In the genomic region with DNA sequence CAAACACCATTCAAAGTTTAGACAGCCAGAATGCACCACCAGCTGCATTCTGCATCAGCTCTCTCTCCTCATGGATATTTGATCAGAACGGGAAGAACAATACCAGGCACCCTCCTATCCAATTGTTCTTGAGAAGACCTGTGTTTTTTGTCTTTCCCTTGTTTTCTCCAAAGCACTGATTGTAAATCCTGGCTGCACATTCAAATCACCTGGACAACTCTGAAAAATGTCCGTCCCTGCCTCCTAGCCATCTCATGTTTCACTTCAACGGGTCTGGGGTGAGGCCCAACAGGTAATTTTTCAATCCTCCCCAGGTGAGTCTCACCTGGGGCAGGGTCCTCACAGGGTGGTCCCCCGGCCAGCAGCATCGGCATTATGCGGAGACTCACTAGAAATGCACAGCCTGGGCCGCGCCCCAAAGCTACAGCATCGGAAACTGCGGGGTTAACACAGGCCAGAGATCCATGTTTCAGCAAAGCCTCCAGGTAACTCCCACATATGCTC, we compare ENCODE assay signal across 8 cellular contexts. TPM values are rescaled to one million over a fixed set of nuclear protein-coding genes. Genes with fewer than 3 reads are reported as not detected.
A peak's percentile ranks its signal among the peaks of the same experiment; 100 is the strongest.
DNase-seq lines count a peak whose midpoint lies in the region; ATAC-seq and TF ChIP-seq lines count a peak whose summit lies in the region.
"Had no signal": no experiment of that assay in that cellular context is flagged by ENCODE, and none has a peak within 500 bp of the region (broad histone marks: within the 10 kb centered on the region; RNA-seq: fewer than 3 reads in every experiment).

No MANE protein-coding gene starts in this region.

- H3K27ac ChIP-seq in H9 (ENCODE audit: insufficient read length, low read depth, low read length): no peak overlapping the region
- H3K27ac ChIP-seq in skeletal muscle tissue (ENCODE audit: low read depth, low read length): peak overlapping the region; percentile 7

- H2BK120ac ChIP-seq in H9 (ENCODE audit: low read depth, low read length, poor library complexity, severe bottlenecking): no peak overlapping the region

- no peak overlapping the region for H3K18ac ChIP-seq in H9 (ENCODE audit: insufficient read length, low read depth, low read length)

- H3K56ac ChIP-seq in H9 (ENCODE audit: insufficient read length, low read depth, low read length): no peak overlapping the region

- TF ChIP-seq CTCF in H9 (conservative IDR thresholded peaks at IDR 0.05) (no peak), glutamatergic neuron (IDR thresholded peaks at IDR 0.05; ENCODE audit: partially characterized antibody, unreplicated experiment) (no peak)

- peaks cover 3% of the 10 kb centered on the region for H3K79me1 ChIP-seq in H9 (ENCODE audit: insufficient read depth, low read depth, low read length, poor library complexity, severe bottlenecking)

- H3K4me1 ChIP-seq in H9 (ENCODE audit: insufficient read depth, low read length) (peaks cover 9% of the 10 kb centered on the region; the same call in 1 of the 2 replicates), skeletal muscle tissue (ENCODE audit: control insufficient read depth in 3 of 3, insufficient read depth in 3 of 3, low read length in 3 of 3) (peaks cover 38 to 58% (median 39%) of the 10 kb centered on the region in 3 donors)

- no peak overlapping the region for H2AK5ac ChIP-seq in H9 (ENCODE audit: insufficient read length, low read length)

- no peak overlapping the region for H3K14ac ChIP-seq in H9 (ENCODE audit: insufficient read depth, low read length)

- no peak overlapping the region for H3K9ac ChIP-seq in H9 (ENCODE audit: extremely low read depth, insufficient read length, low read length)
- H3K9ac ChIP-seq in skeletal muscle tissue (ENCODE audit: low read depth in 1 of 3, low read length in 3 of 3): peak overlapping the region; percentile 20 to 74 (median 62)

- no peaks in the 10 kb centered on the region for H3K9me3 ChIP-seq in H9 (ENCODE audit: control insufficient read depth, low read depth, low read length)
- H3K9me3 ChIP-seq in skeletal muscle tissue (ENCODE audit: control insufficient read depth in 3 of 3, low read length in 3 of 3): no peaks in the 10 kb centered on the region

- peak overlapping the region; percentile 63 to 73 (median 65) for H3K4me3 ChIP-seq in skeletal muscle tissue (ENCODE audit: low read length in 3 of 3)

- DNase-seq in H9: no peak
- DNase-seq in SW480 (ENCODE audit: low spot score): peak; percentile 58
- DNase-seq in glutamatergic neuron: no peak
- no peak for DNase-seq in NCI-H524 (lab: John Stamatoyannopoulos, UW)
- no peak for DNase-seq in stimulated activated CD4-positive, alpha-beta T cell treated with anti-CD3 and anti-CD28 coated beads, Interleukin-4, amount 100 ng/mL, for 1 hour
- DNase-seq: central memory CD4-positive, alpha-beta T cell had no signal

- H3K4ac ChIP-seq in H9 (ENCODE audit: low read depth, low read length): no peak overlapping the region

- peak overlapping the region in 2 of 3 experiments; percentile 2 to 23; a peak in 1 of 7 replicates for H3K27ac Mint-ChIP-seq in H9
- H3K27ac Mint-ChIP-seq in glutamatergic neuron (ENCODE audit: unreplicated experiment): peak overlapping the region; percentile 77

- peaks cover 36 to 40% of the 10 kb centered on the region in 2 experiments for H3K4me1 Mint-ChIP-seq in H9
- peaks cover 33% of the 10 kb centered on the region for H3K4me1 Mint-ChIP-seq in glutamatergic neuron (ENCODE audit: low read depth, unreplicated experiment)

- H3K27me3 Mint-ChIP-seq in H9 (ENCODE audit: low read depth) (peaks cover 2% of the 10 kb centered on the region), glutamatergic neuron (ENCODE audit: unreplicated experiment) (peaks cover 7% of the 10 kb centered on the region)

- no peak overlapping the region for H4K91ac ChIP-seq in H9 (ENCODE audit: insufficient read length, low read depth, low read length)

- peaks cover 7% of the 10 kb centered on the region; the same call in 1 of the 2 replicates for H3K79me2 ChIP-seq in H9 (ENCODE audit: insufficient read depth, low read length)

- WGBS in H9 (ENCODE audit: extremely low coverage, insufficient read length, low lambda C conversion rate): no CpG with 5 or more reads among the region's 10 CpGs

- H4K8ac ChIP-seq in H9 (replicated peaks; ENCODE audit: insufficient read length, low read depth, low read length): no peak overlapping the region

- H2BK20ac ChIP-seq in H9 (ENCODE audit: low read depth, low read length, poor library complexity, severe bottlenecking): no peak overlapping the region

- no peak overlapping the region for H2BK5ac ChIP-seq in H9 (ENCODE audit: insufficient read length, low read length)

- H2BK12ac ChIP-seq in H9 (ENCODE audit: insufficient read length, low read depth, low read length): no peak overlapping the region

- no peak overlapping the region for H2BK15ac ChIP-seq in H9 (ENCODE audit: low read depth, low read length)

- no peak for ATAC-seq in HG02970 (IDR thresholded peaks at IDR 0.05; ENCODE audit: low FRiP score, unreplicated experiment)

- no peaks in the 10 kb centered on the region for H3K27me3 ChIP-seq in H9 (ENCODE audit: insufficient read depth, low read length)
- no peaks in the 10 kb centered on the region for H3K27me3 ChIP-seq in skeletal muscle tissue (ENCODE audit: control insufficient read depth in 3 of 3, insufficient read depth in 3 of 3, low read length in 3 of 3)

- H3K4me3 Mint-ChIP-seq in H9: peak overlapping the region; percentile 17 to 61; a peak in 4 of 5 replicates
- H3K4me3 Mint-ChIP-seq in glutamatergic neuron (ENCODE audit: unreplicated experiment): peak overlapping the region; percentile 95

- H3T11ph ChIP-seq in H9 (ENCODE audit: low read length): no peak overlapping the region

- H3K4me2 ChIP-seq in H9 (ENCODE audit: insufficient read depth, insufficient read length, low read length): peak overlapping the region; percentile 17

- no peak overlapping the region for H3K23ac ChIP-seq in H9 (ENCODE audit: insufficient read length, low read depth, low read length)

- H4K5ac ChIP-seq in H9 (ENCODE audit: insufficient read length, low read depth, low read length): no peak overlapping the region

- H3K36me3 ChIP-seq in skeletal muscle tissue (ENCODE audit: control insufficient read depth in 3 of 3, insufficient read depth in 3 of 3, low read length in 3 of 3): peaks cover 3 to 28% (median 9%) of the 10 kb centered on the region in 3 donors

- H3K36me3 Mint-ChIP-seq in H9 (ENCODE audit: insufficient read depth in 1 of 3, low read depth in 3 of 3) (peaks cover 12 to 21% (median 16%) of the 10 kb centered on the region in 3 experiments; a peak in 6 of 7 replicates), glutamatergic neuron (ENCODE audit: unreplicated experiment) (no peaks in the 10 kb centered on the region)

- H3K9me3 Mint-ChIP-seq in H9 (no peaks in the 10 kb centered on the region), glutamatergic neuron (ENCODE audit: unreplicated experiment) (no peaks in the 10 kb centered on the region)

- no peak overlapping the region for H2AFZ ChIP-seq in H9 (ENCODE audit: low read length)

- H4K20me1 ChIP-seq in H9 (ENCODE audit: control insufficient read depth, insufficient read depth, insufficient read length): peaks cover 4% of the 10 kb centered on the region

- H3K23me2 ChIP-seq in H9 (ENCODE audit: insufficient read length, low read depth, low read length, poor library complexity, severe bottlenecking): peaks cover 16% of the 10 kb centered on the region

RNA-seq across cellular contexts. Expression of gene IRS2, which starts 5.5 kb away (rescaled TPM):
- total RNA-seq in H9 (2021): 10.0 and 10.1 TPM in 2 replicates
- total RNA-seq in glutamatergic neuron (ENCODE audit: unreplicated experiment): 27.0 TPM
- total RNA-seq in skeletal muscle tissue: 2.6 TPM
